9 cellular contexts compared by ENCODE assay signal in genomic region chr6:85923013-85923430, GRCh38.
DNase-seq lines count a peak whose midpoint lies in the region; ATAC-seq, FAIRE-seq and TF ChIP-seq lines count a peak whose summit lies in the region.
"Had no signal": no experiment of that assay in that cellular context is flagged by ENCODE, and none has a peak within 500 bp of the region (broad histone marks: within the 10 kb centered on the region; RNA-seq: fewer than 3 reads in every experiment).

No MANE protein-coding gene starts in this region.

- TF ChIP-seq CTCF in AG09319 (IDR thresholded peaks at IDR 0.05; ENCODE audit: low read depth, low read length) (peak; percentile 22), HFF-Myc (IDR thresholded peaks at IDR 0.05; ENCODE audit: low read depth, low read length, missing control alignments) (peak; percentile 23), LNCAP (IDR thresholded peaks at IDR 0.05) (peak; percentile 71), endothelial cell of umbilical vein (IDR thresholded peaks at IDR 0.05; ENCODE audit: extremely low read depth in 1 of 2, insufficient read depth in 1 of 2, low read depth in 1 of 2, low read length in 2 of 2) (peak; percentile 36 to 60)

- no peaks in the 10 kb centered on the region for H3K9me1 ChIP-seq in endothelial cell of umbilical vein (replicated peaks; ENCODE audit: control insufficient read depth, extremely low read depth, insufficient read depth, low read length)

- no peaks in the 10 kb centered on the region for H3K36me3 Mint-ChIP-seq in naive thymus-derived CD4-positive, alpha-beta T cell
- H3K36me3 Mint-ChIP-seq: naive B cell had no signal

- H3K27me3 ChIP-seq in endothelial cell of umbilical vein (ENCODE audit: control insufficient read depth in 2 of 2, insufficient read depth in 2 of 2, low read length in 2 of 2) = no peaks in the 10 kb centered on the region
- H3K27me3 ChIP-seq in naive thymus-derived CD4-positive, alpha-beta T cell (ENCODE audit: control insufficient read depth in 2 of 2, insufficient read depth in 2 of 2, low read length in 2 of 2) = no peaks in the 10 kb centered on the region

- no peaks in the 10 kb centered on the region for H3K9me3 ChIP-seq in endothelial cell of umbilical vein (replicated peaks; ENCODE audit: control insufficient read depth, insufficient read depth, low read length)
- H3K9me3 ChIP-seq in naive thymus-derived CD4-positive, alpha-beta T cell (ENCODE audit: control insufficient read depth in 2 of 3, low read length in 3 of 3) = no peaks in the 10 kb centered on the region

- H3K27me3 Mint-ChIP-seq in naive thymus-derived CD4-positive, alpha-beta T cell = peaks cover 0 to 6% (median 4%) of the 10 kb centered on the region in 5 donors

- peak; percentile 44 for ATAC-seq in naive thymus-derived CD4-positive, alpha-beta T cell

- H3K4me3 ChIP-seq in HFF-Myc (replicated peaks; ENCODE audit: low read depth, low read length) = no peak overlapping the region
- no peak overlapping the region for H3K4me3 ChIP-seq in endothelial cell of umbilical vein (replicated peaks in 1 of 3; ENCODE audit: insufficient read depth in 1 of 3, low read depth in 1 of 3, low read length in 3 of 3)
- no peak overlapping the region for H3K4me3 ChIP-seq in naive thymus-derived CD4-positive, alpha-beta T cell (ENCODE audit: low read length)

- no peaks in the 10 kb centered on the region for H3K4me1 Mint-ChIP-seq in naive thymus-derived CD4-positive, alpha-beta T cell
- H3K4me1 Mint-ChIP-seq: naive B cell had no signal

- intact Hi-C loops in endothelial cell of umbilical vein (cut with micrococcal nuclease) = loop anchor here (1.0 to 5.0 kb wide), 4 partner anchors 269 to 1106 kb away; partner anchors contain the start of gene HTR1E
- intact Hi-C loops in naive thymus-derived CD4-positive, alpha-beta T cell (cut with micrococcal nuclease) = loop anchor here in 1 of 2 donors (2.0 to 5.0 kb wide), 3 partner anchors 269 to 1104 kb away; no protein-coding TSS in a partner anchor

- dilution Hi-C loops in endothelial cell of umbilical vein (cut with MboI; ENCODE audit: extremely low pct_ligation_motif_present, low sequenced_read_pairs) = no loop called here

- FAIRE-seq in GM12891 (lab: Jason Lieb, UNC) (peak; percentile 85), endothelial cell of umbilical vein (lab: Jason Lieb, UNC) (peak; percentile 73)

- H3K4me2 ChIP-seq in endothelial cell of umbilical vein (ENCODE audit: insufficient read depth, low read length) = no peak overlapping the region

- TF ChIP-seq POLR2A in GM12891 (IDR thresholded peaks at IDR 0.05; ENCODE audit: low read depth, low read length) = no peak
- no peak for TF ChIP-seq POLR2A in endothelial cell of umbilical vein (IDR thresholded peaks at IDR 0.05; ENCODE audit: low read depth, low read length)

- no peak overlapping the region for H3K27ac ChIP-seq in endothelial cell of umbilical vein (ENCODE audit: insufficient read depth, low read depth, low read length)
- no peak overlapping the region for H3K27ac ChIP-seq in naive thymus-derived CD4-positive, alpha-beta T cell (ENCODE audit: low read depth, low read length)

- CTCF ChIA-PET in endothelial cell of umbilical vein (lab: Charles Lee) = interaction anchor here (0.8 to 3.2 kb wide), 8 partner anchors 11 to 1121 kb away, joined by 4 to 16 read pairs (median 6); partner anchors contain the start of gene HTR1E
- CTCF ChIA-PET in naive thymus-derived CD4-positive, alpha-beta T cell (lab: Charles Lee) = no interaction called here

- POLR2A ChIA-PET in endothelial cell of umbilical vein (lab: Charles Lee) = no interaction called here
- POLR2A ChIA-PET in naive thymus-derived CD4-positive, alpha-beta T cell (lab: Charles Lee) = no interaction called here

- DNase-seq in AG09319 (ENCODE audit: extremely low read depth, low read depth) (no peak), GM12891 (ENCODE audit: insufficient read length, low spot score) (no peak), HFF-Myc (ENCODE audit: extremely low read depth, low read depth) (peak; percentile 3), RPMI8226 (peak; percentile 40), endothelial cell of umbilical vein (ENCODE audit: low read depth, low spot score) (peak; percentile 53), ureter (ENCODE audit: low spot score) (no peak)
- peak in 1 of 9 donors; percentile 14 for DNase-seq in naive thymus-derived CD4-positive, alpha-beta T cell
- DNase-seq: naive B cell had no signal

- H4K20me1 ChIP-seq in endothelial cell of umbilical vein (replicated peaks; ENCODE audit: control insufficient read depth, extremely low read depth, insufficient read depth, low read length) = no peaks in the 10 kb centered on the region

- H2AFZ ChIP-seq in endothelial cell of umbilical vein (ENCODE audit: low read depth, low read length) = no peak overlapping the region

- no peaks in the 10 kb centered on the region for H3K36me3 ChIP-seq in endothelial cell of umbilical vein (ENCODE audit: control insufficient read depth in 2 of 2, extremely low read depth in 1 of 2, insufficient read depth in 2 of 2, low read length in 2 of 2)
- no peaks in the 10 kb centered on the region for H3K36me3 ChIP-seq in naive thymus-derived CD4-positive, alpha-beta T cell (ENCODE audit: control insufficient read depth in 2 of 3, insufficient read depth in 3 of 3, low read length in 3 of 3)

- H3K4me3 Mint-ChIP-seq in naive thymus-derived CD4-positive, alpha-beta T cell = no peak overlapping the region
- H3K4me3 Mint-ChIP-seq: naive B cell had no signal

- H3K79me2 ChIP-seq in endothelial cell of umbilical vein (ENCODE audit: control insufficient read depth, insufficient read depth, low read length) = no peaks in the 10 kb centered on the region

- no TSS peak for BruUV-seq in endothelial cell of umbilical vein (replicated peaks; lab: Mats Ljungman, UMichigan)

- peaks cover 0 to 8% (median 1%) of the 10 kb centered on the region in 11 donors for H3K9me3 Mint-ChIP-seq in naive thymus-derived CD4-positive, alpha-beta T cell

- no peaks in the 10 kb centered on the region for H3K4me1 ChIP-seq in endothelial cell of umbilical vein (ENCODE audit: control insufficient read depth, extremely low read depth, insufficient read depth, low read length)
- no peaks in the 10 kb centered on the region for H3K4me1 ChIP-seq in naive thymus-derived CD4-positive, alpha-beta T cell (ENCODE audit: control insufficient read depth in 2 of 2, insufficient read depth in 2 of 2, low read length in 2 of 2)

- H3K9ac ChIP-seq in endothelial cell of umbilical vein (replicated peaks; ENCODE audit: extremely low read depth, insufficient read depth, low read length) = no peak overlapping the region

- H3K27ac Mint-ChIP-seq in naive thymus-derived CD4-positive, alpha-beta T cell = no peak overlapping the region
- H3K27ac Mint-ChIP-seq: naive B cell had no signal

TF ChIP-seq in GM12891, 5 proteins besides CTCF, POLR2A, EP300 and RAD21:
- TF ChIP-seq SPI1 (IDR thresholded peaks at IDR 0.05; ENCODE audit: low read depth, low read length) (no peak), POLR2AphosphoS5 (IDR thresholded peaks at IDR 0.05; ENCODE audit: low read depth, low read length) (no peak), PAX5 (IDR thresholded peaks at IDR 0.05; ENCODE audit: insufficient read depth, low read length, severe bottlenecking) (no peak), POU2F2 (IDR thresholded peaks at IDR 0.05; ENCODE audit: low read depth, low read length) (no peak), TAF1 (IDR thresholded peaks at IDR 0.05; ENCODE audit: low read depth, low read length) (no peak)

TF ChIP-seq in endothelial cell of umbilical vein, 7 proteins besides CTCF, POLR2A, EP300 and RAD21:
- TF ChIP-seq POLR2AphosphoS5 (IDR thresholded peaks at IDR 0.05; ENCODE audit: insufficient read depth, low read depth, low read length) (no peak), FOS (IDR thresholded peaks at IDR 0.05; ENCODE audit: borderline replicate concordance, insufficient read depth, low read length) (no peak), EZH2 (IDR thresholded peaks at IDR 0.05; ENCODE audit: borderline replicate concordance, low read depth, low read length, severe bottlenecking) (no peak), MYC (IDR thresholded peaks at IDR 0.05; ENCODE audit: low read depth, low read length) (no peak), JUN (IDR thresholded peaks at IDR 0.05; ENCODE audit: borderline replicate concordance, insufficient read depth, insufficient read length, low read depth) (no peak), GATA2 (IDR thresholded peaks at IDR 0.05; ENCODE audit: insufficient read depth, insufficient read length, low read depth, low read length) (no peak)
- TF ChIP-seq, protein P1, sequence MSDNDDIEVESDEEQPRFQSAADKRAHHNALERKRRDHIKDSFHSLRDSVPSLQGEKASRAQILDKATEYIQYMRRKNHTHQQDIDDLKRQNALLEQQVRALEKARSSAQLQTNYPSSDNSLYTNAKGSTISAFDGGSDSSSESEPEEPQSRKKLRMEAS (IDR thresholded peaks at IDR 0.05; ENCODE audit: insufficient read depth, insufficient read length) = no peak

Comparison
In these comparisons a context has a peak if more than half of its experiments do, and no peak if none do; other contexts are left out.
1. DNase-seq: peak in HFF-Myc (single experiment), RPMI8226 (single experiment) and endothelial cell of umbilical vein (single experiment); none in AG09319 (single experiment), GM12891 (single experiment) and ureter (single experiment).
2. Peak in every context shown above with its lines, with median percentiles within 50 percentile points of each other: CTCF ChIP-seq.